Comparison of ENCODE assay signal across 9 cellular contexts in genomic region chr3:46860381-46861292, GRCh38. TPM values are rescaled to one million over a fixed set of nuclear protein-coding genes. Genes with fewer than 3 reads are reported as not detected.
DNase-seq lines count a peak whose midpoint lies in the region; TF ChIP-seq lines count a peak whose summit lies in the region.
"Had no signal": no experiment of that assay in that cellular context is flagged by ENCODE, and none has a peak within 500 bp of the region (broad histone marks: within the 10 kb centered on the region; RNA-seq: fewer than 3 reads in every experiment).

No MANE protein-coding gene starts in this region.

- no peaks in the 10 kb centered on the region for H3K4me1 Mint-ChIP-seq in activated T-helper 1 cell treated with anti-CD3 and anti-CD28 coated beads, Interleukin-12 subunit alpha, Interleukin-12 subunit beta, Interleukin-2, Interleukin-4 antibody, amounts not matched to agents 30 ng/mL and 10 ng/mL and 1 ng/mL, durations not matched to agents 14 hours and 24 hours and 36 hours (ENCODE audit: low read depth)

- H3K4me3 ChIP-seq in cardiac muscle cell (peak overlapping the region; percentile 62), suprapubic skin (no peak overlapping the region)

- no peaks in the 10 kb centered on the region for H3K9me3 Mint-ChIP-seq in activated T-helper 1 cell treated with anti-CD3 and anti-CD28 coated beads, Interleukin-12 subunit alpha, Interleukin-12 subunit beta, Interleukin-2, Interleukin-4 antibody, amounts not matched to agents 30 ng/mL and 10 ng/mL and 1 ng/mL, durations not matched to agents 14 hours and 24 hours and 36 hours
- H3K9me3 Mint-ChIP-seq: T-helper 1 cell treated with Interleukin-12 subunit alpha and Interleukin-12 subunit beta and Interleukin-4 antibody, amounts not matched to agents 30 μg/mL and 1 μg/mL, for 36 hours had no signal

- TF ChIP-seq CTCF in cardiac muscle cell (IDR thresholded peaks at IDR 0.05; ENCODE audit: low read depth, low read length) (peak; percentile 49), suprapubic skin (IDR thresholded peaks at IDR 0.05) (no peak)

- H3K36me3 Mint-ChIP-seq in activated T-helper 1 cell treated with anti-CD3 and anti-CD28 coated beads, Interleukin-12 subunit alpha, Interleukin-12 subunit beta, Interleukin-2, Interleukin-4 antibody, amounts not matched to agents 30 ng/mL and 10 ng/mL and 1 ng/mL, durations not matched to agents 14 hours and 24 hours and 36 hours (ENCODE audit: low read depth), result no peaks in the 10 kb centered on the region

- WGBS in suprapubic skin, result 92% methylated on average over 20 of the region's 22 CpGs

- TF ChIP-seq POLR2A in suprapubic skin (IDR thresholded peaks at IDR 0.05), result no peak

- H3K27ac Mint-ChIP-seq in activated T-helper 1 cell treated with anti-CD3 and anti-CD28 coated beads, Interleukin-12 subunit alpha, Interleukin-12 subunit beta, Interleukin-2, Interleukin-4 antibody, amounts not matched to agents 30 ng/mL and 10 ng/mL and 1 ng/mL, durations not matched to agents 14 hours and 24 hours and 36 hours, result no peak overlapping the region
- H3K27ac Mint-ChIP-seq: T-helper 1 cell treated with Interleukin-12 subunit alpha and Interleukin-12 subunit beta and Interleukin-4 antibody, amounts not matched to agents 30 μg/mL and 1 μg/mL, for 36 hours had no signal

- intact Hi-C loops in activated T-helper 1 cell treated with anti-CD3 and anti-CD28 coated beads, Interleukin-12 subunit alpha, Interleukin-12 subunit beta, Interleukin-2, Interleukin-4 antibody, amounts not matched to agents 30 ng/mL and 10 ng/mL and 1 ng/mL, durations not matched to agents 14 hours and 24 hours and 36 hours (cut with micrococcal nuclease), result no loop called here

- peaks cover 12% of the 10 kb centered on the region for H3K27me3 Mint-ChIP-seq in activated T-helper 1 cell treated with anti-CD3 and anti-CD28 coated beads, Interleukin-12 subunit alpha, Interleukin-12 subunit beta, Interleukin-2, Interleukin-4 antibody, amounts not matched to agents 30 ng/mL and 10 ng/mL and 1 ng/mL, durations not matched to agents 14 hours and 24 hours and 36 hours (ENCODE audit: insufficient read depth)

- TF ChIP-seq EP300 in suprapubic skin (IDR thresholded peaks at IDR 0.05), result no peak

- H3K27me3 ChIP-seq in cardiac muscle cell (no peaks in the 10 kb centered on the region), suprapubic skin (no peaks in the 10 kb centered on the region)

- H3K27ac ChIP-seq in cardiac muscle cell (peak overlapping the region; percentile 100), suprapubic skin (no peak overlapping the region)

- H3K9me3 ChIP-seq in cardiac muscle cell (ENCODE audit: low read depth) (no peaks in the 10 kb centered on the region), suprapubic skin (no peaks in the 10 kb centered on the region)

- H3K4me1 ChIP-seq in cardiac muscle cell (ENCODE audit: low read depth), result peaks cover 57% of the 10 kb centered on the region
- peaks cover 11% of the 10 kb centered on the region for H3K4me1 ChIP-seq in suprapubic skin

- H3K4me3 Mint-ChIP-seq in activated T-helper 1 cell treated with anti-CD3 and anti-CD28 coated beads, Interleukin-12 subunit alpha, Interleukin-12 subunit beta, Interleukin-2, Interleukin-4 antibody, amounts not matched to agents 30 ng/mL and 10 ng/mL and 1 ng/mL, durations not matched to agents 14 hours and 24 hours and 36 hours, result no peak overlapping the region
- H3K4me3 Mint-ChIP-seq: T-helper 1 cell treated with Interleukin-12 subunit alpha and Interleukin-12 subunit beta and Interleukin-4 antibody, amounts not matched to agents 30 μg/mL and 1 μg/mL, for 36 hours had no signal

- peak; percentile 23 for DNase-seq in activated T-cell treated with anti-CD3 and anti-CD28 coated beads for 48 hours (ENCODE audit: low read depth)
- no peak for DNase-seq in activated T-cell treated with anti-CD3 and anti-CD28 coated beads for 4 hours
- DNase-seq in SK-N-DZ (ENCODE audit: low spot score), result peak; percentile 43
- DNase-seq in cardiac muscle cell (ENCODE audit: low read depth in 1 of 2, low spot score in 1 of 2), result peak in 1 of 2 donors; percentile 64
- peak; percentile 68 to 74 for DNase-seq in suprapubic skin (ENCODE audit: low spot score in 2 of 2)
- DNase-seq in effector CD4-positive, alpha-beta T cell, result no peak
- DNase-seq in NCI-H2081 (lab: John Stamatoyannopoulos, UW), result no peak
- no peak for DNase-seq in activated T-helper 1 cell treated with anti-CD3 and anti-CD28 coated beads, Interleukin-12 subunit alpha, Interleukin-12 subunit beta, Interleukin-2, Interleukin-4 antibody, amounts not matched to agents 30 ng/mL and 10 ng/mL and 1 ng/mL, durations not matched to agents 14 hours and 24 hours and 36 hours (ENCODE audit: low spot score)

- H3K36me3 ChIP-seq in cardiac muscle cell (peaks cover 40% of the 10 kb centered on the region), suprapubic skin (no peaks in the 10 kb centered on the region)

RNA-seq across cellular contexts. Expression of gene MYL3, which starts 2.6 kb away (rescaled TPM):
- not detected in 2 replicates for polyA plus RNA-seq in SK-N-DZ (2014; cell fraction: cytosol; rRNA removed)
- polyA plus RNA-seq in SK-N-DZ (2014; cell fraction: nucleus; rRNA removed), result not detected in 2 replicates
- total RNA-seq in cardiac muscle cell, result 2,390 and 3,091 TPM in 2 replicates
- polyA plus RNA-seq in cardiac muscle cell, result 2,590 and 3,027 TPM in 2 replicates
- 1 to 10 TPM in 1 of 4 donors, not detected in 3; 1.4 TPM for total RNA-seq in suprapubic skin
- total RNA-seq in activated T-helper 1 cell treated with anti-CD3 and anti-CD28 coated beads, Interleukin-12 subunit alpha, Interleukin-12 subunit beta, Interleukin-2, Interleukin-4 antibody, amounts not matched to agents 30 ng/mL and 10 ng/mL and 1 ng/mL, durations not matched to agents 14 hours and 24 hours and 36 hours, result not detected in 2 replicates

RNA-seq across cellular contexts. Expression of gene PTH1R, which starts 16.9 kb away (rescaled TPM):
- polyA plus RNA-seq in SK-N-DZ (2014; cell fraction: cytosol; rRNA removed), result 0.43 and 0.46 TPM in 2 replicates
- 1.3 and 2.0 TPM in 2 replicates for polyA plus RNA-seq in SK-N-DZ (2014; cell fraction: nucleus; rRNA removed)
- 101 and 121 TPM in 2 replicates for total RNA-seq in cardiac muscle cell
- polyA plus RNA-seq in cardiac muscle cell, result 112 and 164 TPM in 2 replicates
- total RNA-seq in suprapubic skin, result 1 to 10 TPM; 1.1 to 4.2 (median 3.0) TPM
- total RNA-seq in activated T-helper 1 cell treated with anti-CD3 and anti-CD28 coated beads, Interleukin-12 subunit alpha, Interleukin-12 subunit beta, Interleukin-2, Interleukin-4 antibody, amounts not matched to agents 30 ng/mL and 10 ng/mL and 1 ng/mL, durations not matched to agents 14 hours and 24 hours and 36 hours, result not detected in 2 replicates

Comparison
In these comparisons a context has a peak if more than half of its experiments do, and no peak if none do; other contexts are left out.
1. DNase-seq: peak in activated T-cell treated with anti-CD3 and anti-CD28 coated beads for 48 hours (single experiment), SK-N-DZ (single experiment) and suprapubic skin (2 of 2); none in activated T-cell treated with anti-CD3 and anti-CD28 coated beads for 4 hours (single experiment), effector CD4-positive, alpha-beta T cell (single experiment), NCI-H2081 (0 of 2) and activated T-helper 1 cell treated with anti-CD3 and anti-CD28 coated beads, Interleukin-12 subunit alpha, Interleukin-12 subunit beta, Interleukin-2, Interleukin-4 antibody, amounts not matched to agents 30 ng/mL and 10 ng/mL and 1 ng/mL, durations not matched to agents 14 hours and 24 hours and 36 hours (single experiment).
2. RNA of gene MYL3, which starts 2.6 kb away (total RNA-seq): 2,390 to 3,091 TPM in cardiac muscle cell; 1.4 TPM in suprapubic skin and not detected in activated T-helper 1 cell treated with anti-CD3 and anti-CD28 coated beads, Interleukin-12 subunit alpha, Interleukin-12 subunit beta, Interleukin-2, Interleukin-4 antibody, amounts not matched to agents 30 ng/mL and 10 ng/mL and 1 ng/mL, durations not matched to agents 14 hours and 24 hours and 36 hours; every median in the first group is over 1,000 times any median in the second.
3. RNA of gene PTH1R, which starts 16.9 kb away (total RNA-seq): 101 to 121 TPM in cardiac muscle cell; 1.1 to 4.2 TPM in suprapubic skin and not detected in activated T-helper 1 cell treated with anti-CD3 and anti-CD28 coated beads, Interleukin-12 subunit alpha, Interleukin-12 subunit beta, Interleukin-2, Interleukin-4 antibody, amounts not matched to agents 30 ng/mL and 10 ng/mL and 1 ng/mL, durations not matched to agents 14 hours and 24 hours and 36 hours; every median in the first group is over 10 times any median in the second.